Comparison of ENCODE assay signal across 1 cellular context in the genomic region with DNA sequence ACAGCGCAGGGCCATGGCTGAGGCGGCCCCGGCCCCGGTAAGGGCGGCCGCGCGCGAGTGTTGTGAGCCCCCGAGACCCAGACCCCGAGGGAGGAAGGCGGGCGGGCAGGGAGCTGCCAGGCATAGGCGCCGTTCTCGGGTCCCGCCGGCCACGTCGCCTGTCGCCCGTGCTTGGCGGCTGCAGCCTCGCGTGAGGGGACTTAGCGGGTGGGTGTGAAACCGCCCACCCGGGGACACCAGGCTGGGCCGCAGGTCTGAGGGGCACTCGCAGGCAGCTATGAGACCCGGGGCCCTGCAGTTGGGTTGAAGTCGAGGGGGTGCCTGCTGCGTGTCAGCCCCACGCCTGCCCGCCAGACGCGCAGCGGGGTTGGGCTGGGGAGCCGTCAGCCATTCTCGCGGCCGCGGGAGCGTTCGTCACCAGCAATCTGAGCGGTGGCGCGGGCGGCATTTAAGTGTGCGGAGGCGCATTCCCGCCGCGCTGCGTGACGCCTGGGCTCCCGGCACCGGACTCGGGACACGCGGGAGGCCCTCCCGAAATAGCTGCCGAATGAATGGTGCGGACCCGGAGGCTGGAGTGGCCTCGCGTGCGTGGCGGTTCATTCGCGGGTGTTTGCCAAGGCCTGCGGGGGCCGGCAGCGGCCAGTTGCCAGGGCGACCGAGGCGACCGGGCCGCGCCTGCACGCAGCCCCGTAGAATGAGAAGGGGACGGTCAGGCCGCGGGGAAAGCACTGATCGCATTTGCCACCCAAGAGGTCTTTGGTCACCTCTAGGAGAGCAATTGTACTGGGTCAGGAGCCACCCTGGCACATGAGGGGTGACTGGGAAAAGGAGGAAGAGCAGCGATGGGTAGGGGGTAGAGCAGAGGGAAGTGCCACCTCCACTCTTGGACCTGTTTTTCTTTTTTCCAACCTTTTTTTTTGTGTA.
TF ChIP-seq lines count a peak whose summit lies in the region.

No MANE protein-coding gene starts in this region.

TF ChIP-seq in K562, 482 proteins besides CTCF, POLR2A, EP300 and RAD21 (continued from another document and continues in another):
- TF ChIP-seq ZBTB26 (CRISPR knock-in tag; IDR thresholded peaks at IDR 0.05) = 0 out of 2 replicates have a peak, but pooled peaks have one; percentile 56
- no peak for TF ChIP-seq PPARD (CRISPR knock-in tag; IDR thresholded peaks at IDR 0.05)
- TF ChIP-seq ZNF695 (CRISPR knock-in tag; IDR thresholded peaks at IDR 0.05) = no peak
- peak; percentile 30; the same call in 1 of the 2 replicates for TF ChIP-seq GABPA (tag; conservative IDR thresholded peaks at IDR 0.05; ENCODE audit: low read depth)
- TF ChIP-seq RAD51 (IDR thresholded peaks at IDR 0.05; ENCODE audit: borderline replicate concordance, low read depth) = no peak
- TF ChIP-seq PTTG1 (tag; IDR thresholded peaks at IDR 0.05; ENCODE audit: low read depth) = no peak
- peak; percentile 10; the same call in 1 of the 2 replicates for TF ChIP-seq STAG1 (CRISPR knock-in tag; IDR thresholded peaks at IDR 0.05; ENCODE audit: borderline replicate concordance)
- TF ChIP-seq STAT5A (IDR thresholded peaks at IDR 0.05; ENCODE audit: borderline replicate concordance, low read length) = no peak
- no peak for TF ChIP-seq IRF2 (CRISPR knock-in tag; IDR thresholded peaks at IDR 0.05)
- TF ChIP-seq ETV6 (IDR thresholded peaks at IDR 0.05; ENCODE audit: borderline replicate concordance in 1 of 2, low read depth in 2 of 2, low read length in 1 of 2) = 0 out of 4 replicates have a peak, but pooled peaks of 1 of the 2 experiments have one; percentile 25
- no peak for TF ChIP-seq ETV6 (CRISPR knock-in tag; IDR thresholded peaks at IDR 0.05; ENCODE audit: borderline replicate concordance)
- TF ChIP-seq CBFA2T2 (conservative IDR thresholded peaks at IDR 0.05) = no peak
- TF ChIP-seq BRCA1 (IDR thresholded peaks at IDR 0.05) = no peak
- TF ChIP-seq BRCA1 (CRISPR knock-in tag; IDR thresholded peaks at IDR 0.05) = no peak
- TF ChIP-seq TEAD4 (IDR thresholded peaks at IDR 0.05; ENCODE audit: low read length) = no peak
- TF ChIP-seq TEAD4 (CRISPR knock-in tag; IDR thresholded peaks at IDR 0.05; ENCODE audit: borderline replicate concordance) = 0 out of 2 replicates have a peak, but pooled peaks have one; percentile 22
- TF ChIP-seq CBFB (CRISPR knock-in tag; IDR thresholded peaks at IDR 0.05) = peak; percentile 84; the same call in 1 of the 2 replicates
- no peak for TF ChIP-seq HDAC6 (IDR thresholded peaks at IDR 0.05; ENCODE audit: low read depth, low read length)
- no peak for TF ChIP-seq TFAM (CRISPR knock-in tag; conservative IDR thresholded peaks at IDR 0.05)
- TF ChIP-seq NCOA1 (IDR thresholded peaks at IDR 0.05; ENCODE audit: low read depth) = no peak; the same call in 1 of the 2 replicates
- TF ChIP-seq, protein P1, sequence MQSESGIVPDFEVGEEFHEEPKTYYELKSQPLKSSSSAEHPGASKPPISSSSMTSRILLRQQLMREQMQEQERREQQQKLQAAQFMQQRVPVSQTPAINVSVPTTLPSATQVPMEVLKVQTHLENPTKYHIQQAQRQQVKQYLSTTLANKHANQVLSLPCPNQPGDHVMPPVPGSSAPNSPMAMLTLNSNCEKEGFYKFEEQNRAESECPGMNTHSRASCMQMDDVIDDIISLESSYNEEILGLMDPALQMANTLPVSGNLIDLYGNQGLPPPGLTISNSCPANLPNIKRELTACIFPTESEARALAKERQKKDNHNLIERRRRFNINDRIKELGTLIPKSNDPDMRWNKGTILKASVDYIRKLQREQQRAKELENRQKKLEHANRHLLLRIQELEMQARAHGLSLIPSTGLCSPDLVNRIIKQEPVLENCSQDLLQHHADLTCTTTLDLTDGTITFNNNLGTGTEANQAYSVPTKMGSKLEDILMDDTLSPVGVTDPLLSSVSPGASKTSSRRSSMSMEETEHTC (IDR thresholded peaks at IDR 0.05) = peak; percentile 42
- TF ChIP-seq MBD1 (CRISPR knock-in tag; IDR thresholded peaks at IDR 0.05) = no peak
- TF ChIP-seq ZBTB7A (IDR thresholded peaks at IDR 0.05; ENCODE audit: borderline replicate concordance, control insufficient read depth, low read depth, low read length) = peak; percentile 47; the same call in 1 of the 2 replicates
- TF ChIP-seq RBM15 (IDR thresholded peaks at IDR 0.05; ENCODE audit: insufficient read depth, low read length) = 0 out of 2 replicates have a peak, but pooled peaks have one; percentile 81
- 0 out of 2 replicates have a peak, but pooled peaks have one; percentile 23 for TF ChIP-seq RERE (CRISPR knock-in tag; IDR thresholded peaks at IDR 0.05; ENCODE audit: borderline replicate concordance)
- peak; percentile 83 for TF ChIP-seq FIP1L1 (IDR thresholded peaks at IDR 0.05; ENCODE audit: low read depth, low read length, poor library complexity, severe bottlenecking)
- TF ChIP-seq TCF7 (IDR thresholded peaks at IDR 0.05; ENCODE audit: borderline replicate concordance) = no peak
- TF ChIP-seq, protein P2, sequence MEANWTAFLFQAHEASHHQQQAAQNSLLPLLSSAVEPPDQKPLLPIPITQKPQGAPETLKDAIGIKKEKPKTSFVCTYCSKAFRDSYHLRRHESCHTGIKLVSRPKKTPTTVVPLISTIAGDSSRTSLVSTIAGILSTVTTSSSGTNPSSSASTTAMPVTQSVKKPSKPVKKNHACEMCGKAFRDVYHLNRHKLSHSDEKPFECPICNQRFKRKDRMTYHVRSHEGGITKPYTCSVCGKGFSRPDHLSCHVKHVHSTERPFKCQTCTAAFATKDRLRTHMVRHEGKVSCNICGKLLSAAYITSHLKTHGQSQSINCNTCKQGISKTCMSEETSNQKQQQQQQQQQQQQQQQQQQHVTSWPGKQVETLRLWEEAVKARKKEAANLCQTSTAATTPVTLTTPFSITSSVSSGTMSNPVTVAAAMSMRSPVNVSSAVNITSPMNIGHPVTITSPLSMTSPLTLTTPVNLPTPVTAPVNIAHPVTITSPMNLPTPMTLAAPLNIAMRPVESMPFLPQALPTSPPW (CRISPR knock-in tag; IDR thresholded peaks at IDR 0.05) = no peak
- TF ChIP-seq, protein P3, sequence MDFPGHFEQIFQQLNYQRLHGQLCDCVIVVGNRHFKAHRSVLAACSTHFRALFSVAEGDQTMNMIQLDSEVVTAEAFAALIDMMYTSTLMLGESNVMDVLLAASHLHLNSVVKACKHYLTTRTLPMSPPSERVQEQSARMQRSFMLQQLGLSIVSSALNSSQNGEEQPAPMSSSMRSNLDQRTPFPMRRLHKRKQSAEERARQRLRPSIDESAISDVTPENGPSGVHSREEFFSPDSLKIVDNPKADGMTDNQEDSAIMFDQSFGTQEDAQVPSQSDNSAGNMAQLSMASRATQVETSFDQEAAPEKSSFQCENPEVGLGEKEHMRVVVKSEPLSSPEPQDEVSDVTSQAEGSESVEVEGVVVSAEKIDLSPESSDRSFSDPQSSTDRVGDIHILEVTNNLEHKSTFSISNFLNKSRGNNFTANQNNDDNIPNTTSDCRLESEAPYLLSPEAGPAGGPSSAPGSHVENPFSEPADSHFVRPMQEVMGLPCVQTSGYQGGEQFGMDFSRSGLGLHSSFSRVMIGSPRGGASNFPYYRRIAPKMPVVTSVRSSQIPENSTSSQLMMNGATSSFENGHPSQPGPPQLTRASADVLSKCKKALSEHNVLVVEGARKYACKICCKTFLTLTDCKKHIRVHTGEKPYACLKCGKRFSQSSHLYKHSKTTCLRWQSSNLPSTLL (IDR thresholded peaks at IDR 0.05) = no peak
- TF ChIP-seq ZSCAN29 (IDR thresholded peaks at IDR 0.05) = no peak
